In genomic region chrX:87571965-87572364, GRCh38 we compare ENCODE assay signal across 18 cellular contexts. TPM values are rescaled to one million over a fixed set of nuclear protein-coding genes. Genes with fewer than 3 reads are reported as not detected.
"Had no signal": no experiment of that assay in that cellular context is flagged by ENCODE, and none has a peak within 500 bp of the region (broad histone marks: within the 10 kb centered on the region; RNA-seq: fewer than 3 reads in every experiment).

No MANE protein-coding gene starts in this region.

- H3K27me3 ChIP-seq: adrenal gland, foreskin keratinocyte, suprapubic skin had no signal

- H3K4me3 Mint-ChIP-seq: endodermal cell; natural killer cell treated with Interleukin-12 subunit alpha and Interleukin-12 subunit beta and Interleukin-15 and Interleukin-18, amount 100 ng/mL, for 72 hours; T-cell had no signal

- ATAC-seq: foreskin keratinocyte; natural killer cell treated with Interleukin-12 subunit alpha and Interleukin-12 subunit beta and Interleukin-15 and Interleukin-18, amount 100 ng/mL, for 72 hours; stimulated activated naive CD8-positive, alpha-beta T cell treated with anti-CD3 and anti-CD28 coated beads, Interleukin-15, Interleukin-2, amounts not matched to agents 100 U/mL and 50 U/mL, for 24 hours; T-cell had no signal

- H3K27ac ChIP-seq: adrenal gland, dorsolateral prefrontal cortex, foreskin keratinocyte, skin epidermis, suprapubic skin had no signal

- H3K9me3 ChIP-seq: adrenal gland, SK-N-SH, suprapubic skin had no signal

- H3K4me1 ChIP-seq: adrenal gland, foreskin keratinocyte, suprapubic skin had no signal

- H3K4me3 ChIP-seq: adrenal gland, dorsolateral prefrontal cortex, skin epidermis, suprapubic skin had no signal

- H3K36me3 Mint-ChIP-seq: natural killer cell treated with Interleukin-12 subunit alpha and Interleukin-12 subunit beta and Interleukin-15 and Interleukin-18, amount 100 ng/mL, for 72 hours; T-cell had no signal

- H3K36me3 ChIP-seq: adrenal gland, suprapubic skin had no signal

- H3K4me1 Mint-ChIP-seq: endodermal cell, T-cell had no signal

- DNase-seq: activated CD4-positive, alpha-beta T cell treated with anti-CD3 and anti-CD28 coated beads, Interleukin-2, amount 50 U/mL, for 4 hours; activated CD4-positive, CD25-positive, alpha-beta regulatory T cell treated with anti-CD3 and anti-CD28 coated beads, Interleukin-2, amount 50 U/mL, for 72 hours; activated naive CD4-positive, alpha-beta T cell treated with anti-CD3 and anti-CD28 coated beads, Interleukin-2, amount 50 U/mL, for 16 hours; adrenal gland; dorsolateral prefrontal cortex; endodermal cell; foreskin keratinocyte; mesendoderm; nucleus accumbens; posterior cingulate gyrus; SK-N-SH; stimulated activated naive CD8-positive, alpha-beta T cell treated with anti-CD3 and anti-CD28 coated beads, Interleukin-15, Interleukin-2, amounts not matched to agents 100 U/mL and 50 U/mL, for 24 hours; T-cell; T-helper 9 cell; trophoblast cell had no signal

- H3K27ac Mint-ChIP-seq: endodermal cell; natural killer cell treated with Interleukin-12 subunit alpha and Interleukin-12 subunit beta and Interleukin-15 and Interleukin-18, amount 100 ng/mL, for 72 hours; T-cell had no signal

- H3K9me3 Mint-ChIP-seq: endodermal cell; natural killer cell treated with Interleukin-12 subunit alpha and Interleukin-12 subunit beta and Interleukin-15 and Interleukin-18, amount 100 ng/mL, for 72 hours had no signal

RNA-seq across cellular contexts. Expression of gene KLHL4, which starts 54.4 kb away (rescaled TPM):
- total RNA-seq: foreskin keratinocyte; natural killer cell treated with Interleukin-12 subunit alpha and Interleukin-12 subunit beta and Interleukin-15 and Interleukin-18, amount 100 ng/mL, for 72 hours had no signal
- polyA plus RNA-seq: foreskin keratinocyte had no signal
